Comparison of ENCODE assay signal across 14 cellular contexts in genomic region chr6:119158057-119158848, GRCh38.
A peak's percentile ranks its signal among the peaks of the same experiment; 100 is the strongest.
DNase-seq lines count a peak whose midpoint lies in the region; ATAC-seq, FAIRE-seq and TF ChIP-seq lines count a peak whose summit lies in the region.
"Had no signal": no experiment of that assay in that cellular context is flagged by ENCODE, and none has a peak within 500 bp of the region (broad histone marks: within the 10 kb centered on the region; RNA-seq: fewer than 3 reads in every experiment).

No MANE protein-coding gene starts in this region.

- H3K27ac ChIP-seq in lung (ENCODE audit: low read depth in 1 of 2, low read length in 1 of 2) (no peak overlapping the region), upper lobe of left lung (peak overlapping the region in 1 of 4 donors; percentile 35)
- H3K27ac ChIP-seq: ovary had no signal

- ATAC-seq in lung (ENCODE audit: insufficient read depth, low FRiP score) (peak; percentile 51), upper lobe of left lung (ENCODE audit: low FRiP score in 2 of 2) (peak; percentile 62 to 91)

- peaks cover 10% of the 10 kb centered on the region for H3K4me1 Mint-ChIP-seq in progenitor cell of endocrine pancreas (ENCODE audit: low read depth)

- H3K27me3 Mint-ChIP-seq in progenitor cell of endocrine pancreas, result peaks cover 6% of the 10 kb centered on the region

- H3K9me3 ChIP-seq in lung (ENCODE audit: control insufficient read depth in 2 of 2, insufficient read depth in 1 of 2, low read length in 1 of 2), result peaks cover 0 to 2% of the 10 kb centered on the region in 2 donors
- H3K9me3 ChIP-seq in upper lobe of left lung, result no peaks in the 10 kb centered on the region
- H3K9me3 ChIP-seq: breast epithelium, Caco-2, ovary, stomach had no signal

- DNase-seq in NCI-H446 (lab: John Stamatoyannopoulos, UW) (peak; percentile 17 to 73), fibroblast of gingiva (ENCODE audit: low read depth) (peak; percentile 98), lung (ENCODE audit: low spot score) (peak; percentile 41), upper lobe of left lung (peak; percentile 38 to 46), DMS79 treated with DMSO at 0.1 percent for 48 hours (lab: John Stamatoyannopoulos, UW) (no peak), progenitor cell of endocrine pancreas (ENCODE audit: low spot score, unreplicated experiment) (no peak), RCC 7860 (ENCODE audit: low spot score) (no peak)
- DNase-seq: activated CD4-positive, alpha-beta T cell treated with anti-CD3 and anti-CD28 coated beads, Interleukin-2, amount 50 U/mL, for 1 hour; Caco-2; stimulated activated CD4-positive, alpha-beta T cell treated with anti-CD3 and anti-CD28 coated beads, Interleukin-2, amount 100 ng/mL, for 48 hours; stomach had no signal

- peaks cover 1% of the 10 kb centered on the region for H3K36me3 Mint-ChIP-seq in progenitor cell of endocrine pancreas (ENCODE audit: insufficient read depth)
- H3K36me3 Mint-ChIP-seq: memory B cell had no signal

- H3K36me3 ChIP-seq in lung (ENCODE audit: control insufficient read depth in 2 of 2, insufficient read depth in 2 of 2, low read length in 2 of 2), result no peaks in the 10 kb centered on the region
- no peaks in the 10 kb centered on the region for H3K36me3 ChIP-seq in upper lobe of left lung
- H3K36me3 ChIP-seq: breast epithelium, ovary, stomach had no signal

- H3K4me3 ChIP-seq in lung, result no peak overlapping the region
- no peak overlapping the region for H3K4me3 ChIP-seq in upper lobe of left lung
- H3K4me3 ChIP-seq: breast epithelium, ovary, stomach had no signal

- TF ChIP-seq EP300 in upper lobe of left lung (IDR thresholded peaks at IDR 0.05), result no peak

- no peak for FAIRE-seq in RCC 7860 (lab: Jason Lieb, UNC)

- TF ChIP-seq POLR2A in upper lobe of left lung (IDR thresholded peaks at IDR 0.05), result no peak

- H3K27me3 ChIP-seq in lung (ENCODE audit: control insufficient read depth, insufficient read depth), result no peaks in the 10 kb centered on the region
- H3K27me3 ChIP-seq in upper lobe of left lung, result no peaks in the 10 kb centered on the region
- H3K27me3 ChIP-seq: breast epithelium, ovary, stomach had no signal

- no peak overlapping the region for H3K27ac Mint-ChIP-seq in progenitor cell of endocrine pancreas
- H3K27ac Mint-ChIP-seq: memory B cell had no signal

- TF ChIP-seq CTCF in lung (IDR thresholded peaks at IDR 0.05; ENCODE audit: control extremely low read depth, extremely low read depth) (no peak), upper lobe of left lung (IDR thresholded peaks at IDR 0.05) (no peak), progenitor cell of endocrine pancreas (IDR thresholded peaks at IDR 0.05; ENCODE audit: unreplicated experiment) (no peak)

- WGBS in lung, 2 donors, result 85 to 88% methylated on average over 9 of the region's 9 CpGs
- WGBS in upper lobe of left lung, 2 donors, result 79 to 82% methylated on average over 9 of the region's 9 CpGs

- no peak overlapping the region for H3K4me3 Mint-ChIP-seq in progenitor cell of endocrine pancreas (ENCODE audit: low read depth)
- H3K4me3 Mint-ChIP-seq: memory B cell had no signal

- H3K9me3 Mint-ChIP-seq in progenitor cell of endocrine pancreas (ENCODE audit: low read depth), result peaks cover 3% of the 10 kb centered on the region
- H3K9me3 Mint-ChIP-seq: memory B cell had no signal

- H3K4me1 ChIP-seq in lung (ENCODE audit: control insufficient read depth in 2 of 2, insufficient read depth in 2 of 2, low read length in 2 of 2) (no peaks in the 10 kb centered on the region), upper lobe of left lung (peaks cover 0 to 3% (median 0%) of the 10 kb centered on the region in 4 donors)
- H3K4me1 ChIP-seq: breast epithelium, Caco-2 had no signal

Comparison
In these comparisons a context has a peak if more than half of its experiments do, and no peak if none do; other contexts are left out.
1. DNase-seq: peak in NCI-H446 (2 of 2), fibroblast of gingiva (single experiment), lung (single experiment) and upper lobe of left lung (2 of 2); none in DMS79 treated with DMSO at 0.1 percent for 48 hours (single experiment), progenitor cell of endocrine pancreas (single experiment) and RCC 7860 (single experiment).